1 cellular context compared by ENCODE assay signal in the genomic region with DNA sequence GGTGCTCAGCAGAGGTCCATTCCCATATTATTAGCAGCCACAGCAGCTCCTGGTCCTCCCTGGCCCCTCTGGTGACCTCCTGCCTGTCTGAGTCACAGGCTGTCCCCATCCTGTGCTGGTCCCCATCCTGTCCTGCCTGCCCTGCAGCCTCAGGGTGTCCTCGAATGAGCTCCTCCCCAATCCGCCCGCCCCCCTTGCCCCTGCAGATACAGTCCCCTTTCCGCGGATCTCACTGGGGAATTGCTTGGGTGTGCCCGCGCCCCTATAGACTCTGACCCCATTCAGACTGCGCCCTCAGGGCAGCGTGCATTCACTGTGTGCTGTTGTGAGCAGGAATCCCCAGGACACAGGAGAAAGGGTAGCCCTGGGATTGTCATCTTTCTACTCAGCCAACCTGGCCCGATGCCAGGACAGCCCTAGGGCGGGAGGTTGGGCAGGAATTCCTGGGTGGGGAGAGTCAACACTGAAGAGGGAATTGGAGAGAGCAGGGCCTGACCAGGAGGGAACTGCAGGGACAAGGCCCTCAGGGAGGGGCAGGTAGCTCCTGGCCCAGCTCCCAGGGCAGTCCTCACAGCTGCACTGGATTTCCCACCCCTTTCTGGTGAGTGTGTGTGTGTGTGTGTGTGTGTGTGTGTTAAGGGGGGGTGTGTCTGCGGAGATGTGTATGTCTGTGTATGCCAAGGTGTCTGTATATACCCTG.
A peak's percentile ranks its signal among the peaks of the same experiment; 100 is the strongest.
TF ChIP-seq lines count a peak whose summit lies in the region.

No MANE protein-coding gene starts in this region.

TF ChIP-seq in HepG2, 621 proteins besides CTCF, POLR2A, EP300 and RAD21 (continued from another document and continues in another):
- TF ChIP-seq, protein P1, sequence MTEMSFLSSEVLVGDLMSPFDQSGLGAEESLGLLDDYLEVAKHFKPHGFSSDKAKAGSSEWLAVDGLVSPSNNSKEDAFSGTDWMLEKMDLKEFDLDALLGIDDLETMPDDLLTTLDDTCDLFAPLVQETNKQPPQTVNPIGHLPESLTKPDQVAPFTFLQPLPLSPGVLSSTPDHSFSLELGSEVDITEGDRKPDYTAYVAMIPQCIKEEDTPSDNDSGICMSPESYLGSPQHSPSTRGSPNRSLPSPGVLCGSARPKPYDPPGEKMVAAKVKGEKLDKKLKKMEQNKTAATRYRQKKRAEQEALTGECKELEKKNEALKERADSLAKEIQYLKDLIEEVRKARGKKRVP (CRISPR knock-in tag; IDR thresholded peaks at IDR 0.05), result no peak
- TF ChIP-seq ZNF550 (CRISPR knock-in tag; IDR thresholded peaks at IDR 0.05; ENCODE audit: borderline replicate concordance) (no peak), ZNF343 (CRISPR knock-in tag; IDR thresholded peaks at IDR 0.05) (no peak), THYN1 (CRISPR knock-in tag; IDR thresholded peaks at IDR 0.05; ENCODE audit: borderline replicate concordance, low read depth) (no peak), EEA1 (CRISPR knock-in tag; IDR thresholded peaks at IDR 0.05; ENCODE audit: borderline replicate concordance) (no peak), IRF2 (CRISPR knock-in tag; IDR thresholded peaks at IDR 0.05) (0 out of 2 replicates have a peak, but pooled peaks have one; percentile 24), BORCS8-MEF2B (CRISPR knock-in tag; IDR thresholded peaks at IDR 0.05) (no peak), XRCC5 (optimal IDR thresholded peaks at IDR 0.05; ENCODE audit: low read length) (no peak), MAZ (IDR thresholded peaks at IDR 0.05; ENCODE audit: borderline replicate concordance, low read depth, low read length) (no peak), MAZ (CRISPR knock-in tag; IDR thresholded peaks at IDR 0.05; ENCODE audit: low read depth) (no peak), ZNF230 (CRISPR knock-in tag; IDR thresholded peaks at IDR 0.05) (no peak), KLF6 (CRISPR knock-in tag; IDR thresholded peaks at IDR 0.05) (no peak), NFYC (CRISPR knock-in tag; IDR thresholded peaks at IDR 0.05) (no peak), NBN (conservative IDR thresholded peaks at IDR 0.05) (no peak), SOX5 (CRISPR knock-in tag; IDR thresholded peaks at IDR 0.05; ENCODE audit: borderline replicate concordance) (peak; percentile 37; the same call in 1 of the 2 replicates), FOXA1 (IDR thresholded peaks at IDR 0.05) (no peak), FOXA1 (CRISPR knock-in tag; IDR thresholded peaks at IDR 0.05) (peak; percentile 79), TGIF2 (CRISPR knock-in tag; IDR thresholded peaks at IDR 0.05) (no peak), ZNF253 (CRISPR knock-in tag; IDR thresholded peaks at IDR 0.05; ENCODE audit: borderline replicate concordance) (no peak), ZNF780A (CRISPR knock-in tag; IDR thresholded peaks at IDR 0.05) (no peak), PAF1 (CRISPR knock-in tag; IDR thresholded peaks at IDR 0.05) (no peak), SKI (IDR thresholded peaks at IDR 0.05; ENCODE audit: partially characterized antibody) (no peak), ZFP1 (CRISPR knock-in tag; IDR thresholded peaks at IDR 0.05) (no peak), ZNF567 (CRISPR knock-in tag; IDR thresholded peaks at IDR 0.05; ENCODE audit: borderline replicate concordance) (no peak), ZNF607 (CRISPR knock-in tag; IDR thresholded peaks at IDR 0.05; ENCODE audit: borderline replicate concordance) (no peak), TMF1 (CRISPR knock-in tag; IDR thresholded peaks at IDR 0.05; ENCODE audit: low read depth) (no peak), ZNF451 (CRISPR knock-in tag; IDR thresholded peaks at IDR 0.05) (no peak), PHF5A (CRISPR knock-in tag; IDR thresholded peaks at IDR 0.05; ENCODE audit: low read depth, unreplicated experiment) (no peak), MAFG (CRISPR knock-in tag; IDR thresholded peaks at IDR 0.05) (no peak), FOXK2 (IDR thresholded peaks at IDR 0.05) (no peak), CC2D1A (CRISPR knock-in tag; IDR thresholded peaks at IDR 0.05) (no peak), HIVEP1 (CRISPR knock-in tag; IDR thresholded peaks at IDR 0.05) (peak; percentile 84), SOX13 (IDR thresholded peaks at IDR 0.05) (no peak), SOX13 (CRISPR knock-in tag; conservative IDR thresholded peaks at IDR 0.05 in 1 of 2, IDR thresholded peaks at IDR 0.05 in 1 of 2) (peak in 1 of 2 experiments; percentile 44; a peak in 1 of 4 replicates), DNMT1 (CRISPR knock-in tag; IDR thresholded peaks at IDR 0.05) (no peak), NFRKB (IDR thresholded peaks at IDR 0.05) (no peak), ZSCAN12 (CRISPR knock-in tag; IDR thresholded peaks at IDR 0.05) (no peak), ZNF225 (CRISPR knock-in tag; IDR thresholded peaks at IDR 0.05) (no peak), SIN3A (IDR thresholded peaks at IDR 0.05; ENCODE audit: borderline replicate concordance, low read depth, low read length) (no peak), ZNF441 (CRISPR knock-in tag; IDR thresholded peaks at IDR 0.05; ENCODE audit: borderline replicate concordance) (no peak), ZBTB21 (CRISPR knock-in tag; IDR thresholded peaks at IDR 0.05) (no peak), HDAC1 (CRISPR knock-in tag; IDR thresholded peaks at IDR 0.05) (peak; percentile 30; the same call in 1 of the 2 replicates)
- TF ChIP-seq, protein P2, sequence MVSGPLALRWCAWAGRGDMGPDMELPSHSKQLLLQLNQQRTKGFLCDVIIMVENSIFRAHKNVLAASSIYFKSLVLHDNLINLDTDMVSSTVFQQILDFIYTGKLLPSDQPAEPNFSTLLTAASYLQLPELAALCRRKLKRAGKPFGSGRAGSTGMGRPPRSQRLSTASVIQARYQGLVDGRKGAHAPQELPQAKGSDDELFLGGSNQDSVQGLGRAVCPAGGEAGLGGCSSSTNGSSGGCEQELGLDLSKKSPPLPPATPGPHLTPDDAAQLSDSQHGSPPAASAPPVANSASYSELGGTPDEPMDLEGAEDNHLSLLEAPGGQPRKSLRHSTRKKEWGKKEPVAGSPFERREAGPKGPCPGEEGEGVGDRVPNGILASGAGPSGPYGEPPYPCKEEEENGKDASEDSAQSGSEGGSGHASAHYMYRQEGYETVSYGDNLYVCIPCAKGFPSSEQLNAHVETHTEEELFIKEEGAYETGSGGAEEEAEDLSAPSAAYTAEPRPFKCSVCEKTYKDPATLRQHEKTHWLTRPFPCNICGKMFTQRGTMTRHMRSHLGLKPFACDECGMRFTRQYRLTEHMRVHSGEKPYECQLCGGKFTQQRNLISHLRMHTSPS (CRISPR knock-in tag; IDR thresholded peaks at IDR 0.05; ENCODE audit: low read depth), result no peak
- TF ChIP-seq, protein P3, sequence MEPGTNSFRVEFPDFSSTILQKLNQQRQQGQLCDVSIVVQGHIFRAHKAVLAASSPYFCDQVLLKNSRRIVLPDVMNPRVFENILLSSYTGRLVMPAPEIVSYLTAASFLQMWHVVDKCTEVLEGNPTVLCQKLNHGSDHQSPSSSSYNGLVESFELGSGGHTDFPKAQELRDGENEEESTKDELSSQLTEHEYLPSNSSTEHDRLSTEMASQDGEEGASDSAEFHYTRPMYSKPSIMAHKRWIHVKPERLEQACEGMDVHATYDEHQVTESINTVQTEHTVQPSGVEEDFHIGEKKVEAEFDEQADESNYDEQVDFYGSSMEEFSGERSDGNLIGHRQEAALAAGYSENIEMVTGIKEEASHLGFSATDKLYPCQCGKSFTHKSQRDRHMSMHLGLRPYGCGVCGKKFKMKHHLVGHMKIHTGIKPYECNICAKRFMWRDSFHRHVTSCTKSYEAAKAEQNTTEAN (CRISPR knock-in tag; conservative IDR thresholded peaks at IDR 0.05), result no peak; the same call in 1 of the 2 replicates
- TF ChIP-seq, protein P4, sequence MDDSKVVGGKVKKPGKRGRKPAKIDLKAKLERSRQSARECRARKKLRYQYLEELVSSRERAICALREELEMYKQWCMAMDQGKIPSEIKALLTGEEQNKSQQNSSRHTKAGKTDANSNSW (CRISPR knock-in tag; IDR thresholded peaks at IDR 0.05; ENCODE audit: borderline replicate concordance), result no peak
- TF ChIP-seq, protein P5, sequence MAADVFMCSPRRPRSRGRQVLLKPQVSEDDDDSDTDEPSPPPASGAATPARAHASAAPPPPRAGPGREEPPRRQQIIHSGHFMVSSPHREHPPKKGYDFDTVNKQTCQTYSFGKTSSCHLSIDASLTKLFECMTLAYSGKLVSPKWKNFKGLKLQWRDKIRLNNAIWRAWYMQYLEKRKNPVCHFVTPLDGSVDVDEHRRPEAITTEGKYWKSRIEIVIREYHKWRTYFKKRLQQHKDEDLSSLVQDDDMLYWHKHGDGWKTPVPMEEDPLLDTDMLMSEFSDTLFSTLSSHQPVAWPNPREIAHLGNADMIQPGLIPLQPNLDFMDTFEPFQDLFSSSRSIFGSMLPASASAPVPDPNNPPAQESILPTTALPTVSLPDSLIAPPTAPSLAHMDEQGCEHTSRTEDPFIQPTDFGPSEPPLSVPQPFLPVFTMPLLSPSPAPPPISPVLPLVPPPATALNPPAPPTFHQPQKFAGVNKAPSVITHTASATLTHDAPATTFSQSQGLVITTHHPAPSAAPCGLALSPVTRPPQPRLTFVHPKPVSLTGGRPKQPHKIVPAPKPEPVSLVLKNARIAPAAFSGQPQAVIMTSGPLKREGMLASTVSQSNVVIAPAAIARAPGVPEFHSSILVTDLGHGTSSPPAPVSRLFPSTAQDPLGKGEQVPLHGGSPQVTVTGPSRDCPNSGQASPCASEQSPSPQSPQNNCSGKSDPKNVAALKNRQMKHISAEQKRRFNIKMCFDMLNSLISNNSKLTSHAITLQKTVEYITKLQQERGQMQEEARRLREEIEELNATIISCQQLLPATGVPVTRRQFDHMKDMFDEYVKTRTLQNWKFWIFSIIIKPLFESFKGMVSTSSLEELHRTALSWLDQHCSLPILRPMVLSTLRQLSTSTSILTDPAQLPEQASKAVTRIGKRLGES (CRISPR knock-in tag; IDR thresholded peaks at IDR 0.05; ENCODE audit: borderline replicate concordance), result no peak
- TF ChIP-seq, protein P6, sequence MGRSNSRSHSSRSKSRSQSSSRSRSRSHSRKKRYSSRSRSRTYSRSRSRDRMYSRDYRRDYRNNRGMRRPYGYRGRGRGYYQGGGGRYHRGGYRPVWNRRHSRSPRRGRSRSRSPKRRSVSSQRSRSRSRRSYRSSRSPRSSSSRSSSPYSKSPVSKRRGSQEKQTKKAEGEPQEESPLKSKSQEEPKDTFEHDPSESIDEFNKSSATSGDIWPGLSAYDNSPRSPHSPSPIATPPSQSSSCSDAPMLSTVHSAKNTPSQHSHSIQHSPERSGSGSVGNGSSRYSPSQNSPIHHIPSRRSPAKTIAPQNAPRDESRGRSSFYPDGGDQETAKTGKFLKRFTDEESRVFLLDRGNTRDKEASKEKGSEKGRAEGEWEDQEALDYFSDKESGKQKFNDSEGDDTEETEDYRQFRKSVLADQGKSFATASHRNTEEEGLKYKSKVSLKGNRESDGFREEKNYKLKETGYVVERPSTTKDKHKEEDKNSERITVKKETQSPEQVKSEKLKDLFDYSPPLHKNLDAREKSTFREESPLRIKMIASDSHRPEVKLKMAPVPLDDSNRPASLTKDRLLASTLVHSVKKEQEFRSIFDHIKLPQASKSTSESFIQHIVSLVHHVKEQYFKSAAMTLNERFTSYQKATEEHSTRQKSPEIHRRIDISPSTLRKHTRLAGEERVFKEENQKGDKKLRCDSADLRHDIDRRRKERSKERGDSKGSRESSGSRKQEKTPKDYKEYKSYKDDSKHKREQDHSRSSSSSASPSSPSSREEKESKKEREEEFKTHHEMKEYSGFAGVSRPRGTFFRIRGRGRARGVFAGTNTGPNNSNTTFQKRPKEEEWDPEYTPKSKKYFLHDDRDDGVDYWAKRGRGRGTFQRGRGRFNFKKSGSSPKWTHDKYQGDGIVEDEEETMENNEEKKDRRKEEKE (IDR thresholded peaks at IDR 0.05), result no peak
- TF ChIP-seq, protein P7, sequence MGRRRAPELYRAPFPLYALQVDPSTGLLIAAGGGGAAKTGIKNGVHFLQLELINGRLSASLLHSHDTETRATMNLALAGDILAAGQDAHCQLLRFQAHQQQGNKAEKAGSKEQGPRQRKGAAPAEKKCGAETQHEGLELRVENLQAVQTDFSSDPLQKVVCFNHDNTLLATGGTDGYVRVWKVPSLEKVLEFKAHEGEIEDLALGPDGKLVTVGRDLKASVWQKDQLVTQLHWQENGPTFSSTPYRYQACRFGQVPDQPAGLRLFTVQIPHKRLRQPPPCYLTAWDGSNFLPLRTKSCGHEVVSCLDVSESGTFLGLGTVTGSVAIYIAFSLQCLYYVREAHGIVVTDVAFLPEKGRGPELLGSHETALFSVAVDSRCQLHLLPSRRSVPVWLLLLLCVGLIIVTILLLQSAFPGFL (CRISPR knock-in tag; IDR thresholded peaks at IDR 0.05), result no peak
- TF ChIP-seq, protein P8, sequence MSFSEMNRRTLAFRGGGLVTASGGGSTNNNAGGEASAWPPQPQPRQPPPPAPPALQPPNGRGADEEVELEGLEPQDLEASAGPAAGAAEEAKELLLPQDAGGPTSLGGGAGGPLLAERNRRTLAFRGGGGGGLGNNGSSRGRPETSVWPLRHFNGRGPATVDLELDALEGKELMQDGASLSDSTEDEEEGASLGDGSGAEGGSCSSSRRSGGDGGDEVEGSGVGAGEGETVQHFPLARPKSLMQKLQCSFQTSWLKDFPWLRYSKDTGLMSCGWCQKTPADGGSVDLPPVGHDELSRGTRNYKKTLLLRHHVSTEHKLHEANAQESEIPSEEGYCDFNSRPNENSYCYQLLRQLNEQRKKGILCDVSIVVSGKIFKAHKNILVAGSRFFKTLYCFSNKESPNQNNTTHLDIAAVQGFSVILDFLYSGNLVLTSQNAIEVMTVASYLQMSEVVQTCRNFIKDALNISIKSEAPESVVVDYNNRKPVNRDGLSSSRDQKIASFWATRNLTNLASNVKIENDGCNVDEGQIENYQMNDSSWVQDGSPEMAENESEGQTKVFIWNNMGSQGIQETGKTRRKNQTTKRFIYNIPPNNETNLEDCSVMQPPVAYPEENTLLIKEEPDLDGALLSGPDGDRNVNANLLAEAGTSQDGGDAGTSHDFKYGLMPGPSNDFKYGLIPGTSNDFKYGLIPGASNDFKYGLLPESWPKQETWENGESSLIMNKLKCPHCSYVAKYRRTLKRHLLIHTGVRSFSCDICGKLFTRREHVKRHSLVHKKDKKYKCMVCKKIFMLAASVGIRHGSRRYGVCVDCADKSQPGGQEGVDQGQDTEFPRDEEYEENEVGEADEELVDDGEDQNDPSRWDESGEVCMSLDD (CRISPR knock-in tag; IDR thresholded peaks at IDR 0.05; ENCODE audit: borderline replicate concordance), result no peak
- TF ChIP-seq, protein P9, sequence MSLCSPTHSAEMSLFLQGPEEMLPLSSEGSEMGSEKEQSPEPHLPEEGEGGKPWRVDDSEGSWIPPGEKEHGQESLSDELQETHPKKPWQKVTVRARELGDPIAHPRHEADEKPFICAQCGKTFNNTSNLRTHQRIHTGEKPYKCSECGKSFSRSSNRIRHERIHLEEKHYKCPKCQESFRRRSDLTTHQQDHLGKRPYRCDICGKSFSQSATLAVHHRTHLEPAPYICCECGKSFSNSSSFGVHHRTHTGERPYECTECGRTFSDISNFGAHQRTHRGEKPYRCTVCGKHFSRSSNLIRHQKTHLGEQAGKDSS (CRISPR knock-in tag; IDR thresholded peaks at IDR 0.05; ENCODE audit: borderline replicate concordance, low read depth), result no peak; the same call in 1 of the 2 replicates
- TF ChIP-seq, protein P10, sequence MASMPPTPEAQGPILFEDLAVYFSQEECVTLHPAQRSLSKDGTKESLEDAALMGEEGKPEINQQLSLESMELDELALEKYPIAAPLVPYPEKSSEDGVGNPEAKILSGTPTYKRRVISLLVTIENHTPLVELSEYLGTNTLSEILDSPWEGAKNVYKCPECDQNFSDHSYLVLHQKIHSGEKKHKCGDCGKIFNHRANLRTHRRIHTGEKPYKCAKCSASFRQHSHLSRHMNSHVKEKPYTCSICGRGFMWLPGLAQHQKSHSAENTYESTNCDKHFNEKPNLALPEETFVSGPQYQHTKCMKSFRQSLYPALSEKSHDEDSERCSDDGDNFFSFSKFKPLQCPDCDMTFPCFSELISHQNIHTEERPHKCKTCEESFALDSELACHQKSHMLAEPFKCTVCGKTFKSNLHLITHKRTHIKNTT (CRISPR knock-in tag; IDR thresholded peaks at IDR 0.05), result no peak
- TF ChIP-seq, protein P11, sequence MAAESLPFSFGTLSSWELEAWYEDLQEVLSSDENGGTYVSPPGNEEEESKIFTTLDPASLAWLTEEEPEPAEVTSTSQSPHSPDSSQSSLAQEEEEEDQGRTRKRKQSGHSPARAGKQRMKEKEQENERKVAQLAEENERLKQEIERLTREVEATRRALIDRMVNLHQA (CRISPR knock-in tag; IDR thresholded peaks at IDR 0.05), result no peak
